19 cellular contexts compared by ENCODE assay signal in genomic region chr5:2557435-2557834, GRCh38.
"Had no signal": no experiment of that assay in that cellular context is flagged by ENCODE, and none has a peak within 500 bp of the region (broad histone marks: within the 10 kb centered on the region; RNA-seq: fewer than 3 reads in every experiment).

No MANE protein-coding gene starts in this region.

- H3K4me3 ChIP-seq: heart right ventricle, lung, stomach, suprapubic skin, tibial nerve had no signal

- H3K4me1 ChIP-seq: heart right ventricle, stomach, suprapubic skin, tibial nerve had no signal

- H3K27ac ChIP-seq: epithelial cell of prostate, heart right ventricle, stomach, suprapubic skin, tibial nerve, VCaP had no signal

- H3K36me3 ChIP-seq: heart right ventricle, stomach, suprapubic skin, tibial nerve had no signal

- H3K27me3 ChIP-seq: stomach, tibial nerve had no signal

- DNase-seq: activated CD4-positive, alpha-beta T cell treated with anti-CD3 and anti-CD28 coated beads, Interleukin-2, amount 10 ng/mL, durations not matched to agents 7 days and 5 days; activated CD4-positive, CD25-positive, alpha-beta regulatory T cell treated with anti-CD3 and anti-CD28 coated beads, Interleukin-2, amount 50 U/mL, for 72 hours; activated CD8-positive, alpha-beta memory T cell treated with anti-CD3 and anti-CD28 coated beads, Interleukin-2, amount 10 ng/mL, durations not matched to agents 7 days and 5 days; activated CD8-positive, alpha-beta T cell treated with anti-CD3 and anti-CD28 coated beads for 36 hours; activated gamma-delta T cell; activated naive CD4-positive, alpha-beta T cell treated with anti-CD3 and anti-CD28 coated beads, Interleukin-2, amount 50 U/mL, for 16 hours; activated naive CD8-positive, alpha-beta T cell treated with anti-CD3 and anti-CD28 coated beads, Interleukin-2, amount 50 U/mL, for 24 hours; activated T-cell treated with anti-CD3 and anti-CD28 coated beads for 4 hours; heart right ventricle; kidney; naive thymus-derived CD4-positive, alpha-beta T cell; small intestine; stimulated activated CD4-positive, alpha-beta T cell treated with anti-CD3 and anti-CD28 coated beads, Interleukin-15, amount 100 ng/mL, for 24 hours; stomach had no signal
